Comparison of ENCODE assay signal across 10 cellular contexts in genomic region chr4:185115827-185116232, GRCh38. TPM values are rescaled to one million over a fixed set of nuclear protein-coding genes. Genes with fewer than 3 reads are reported as not detected.
A peak's percentile ranks its signal among the peaks of the same experiment; 100 is the strongest.
DNase-seq lines count a peak whose midpoint lies in the region; ATAC-seq, FAIRE-seq and TF ChIP-seq lines count a peak whose summit lies in the region.
"Had no signal": no experiment of that assay in that cellular context is flagged by ENCODE, and none has a peak within 500 bp of the region (broad histone marks: within the 10 kb centered on the region; RNA-seq: fewer than 3 reads in every experiment).

No MANE protein-coding gene starts in this region.

- no peaks in the 10 kb centered on the region for H3K9me3 ChIP-seq in HepG2 (ENCODE audit: low read length)

- no peaks in the 10 kb centered on the region for H4K20me1 ChIP-seq in HepG2 (ENCODE audit: insufficient read depth, low read length)

- H3K4me2 ChIP-seq in HepG2 (ENCODE audit: low read depth, low read length), result peak overlapping the region; percentile 82

- POLR2A ChIA-PET in HepG2 (lab: Yijun Ruan, JAX), result interaction anchor here (1.5 kb wide), 1 partner anchor 27 kb away, joined by 4 read pairs; the partner anchor contains the start of gene SLC25A4

- H3K4me3 ChIP-seq in ACC112 (ENCODE audit: low read depth, low read length), result no peak overlapping the region
- H3K4me3 ChIP-seq in cardiac fibroblast (replicated peaks in 1 of 2; ENCODE audit: low read depth in 2 of 2, low read length in 2 of 2), result no peak overlapping the region
- H3K4me3 ChIP-seq in HepG2 (replicated peaks in 1 of 3; ENCODE audit: insufficient read depth in 1 of 3, low read depth in 2 of 3, low read length in 3 of 3), result peak overlapping the region in 1 of 3 experiments; percentile 29; a peak in 2 of 6 replicates

- no peaks in the 10 kb centered on the region for H3K27me3 ChIP-seq in ACC112 (ENCODE audit: insufficient read depth, low read length)
- H3K27me3 ChIP-seq in HepG2 (ENCODE audit: control insufficient read depth in 1 of 2, insufficient read depth in 2 of 2, low read length in 2 of 2), result peaks cover 0 to 11% of the 10 kb centered on the region in 2 experiments; a peak in 2 of 5 replicates

- intact Hi-C loops in HepG2 (cut with micrococcal nuclease; ENCODE audit: unreplicated experiment), result no loop called here

- DNase-seq in NCI-H1105 (lab: John Stamatoyannopoulos, UW), result peak; percentile 65
- peak; percentile 94 to 99 for DNase-seq in cardiac fibroblast (ENCODE audit: low read depth in 2 of 2)
- peak; percentile 79 for DNase-seq in HepG2 (ENCODE audit: low spot score)
- DNase-seq in cerebellar cortex (ENCODE audit: low spot score), result no peak
- DNase-seq in stimulated activated naive CD4-positive, alpha-beta T cell (lab: John Stamatoyannopoulos, UW), result no peak
- no peak for DNase-seq in nucleus accumbens (lab: John Stamatoyannopoulos, UW)
- DNase-seq: PC-3 had no signal

- no peak for TF ChIP-seq RAD21 in HepG2 (CRISPR knock-in tag; IDR thresholded peaks at IDR 0.05)

- BruUV-seq in HepG2 (replicated peaks; lab: Mats Ljungman, UMichigan), result no TSS peak

- TF ChIP-seq POLR2A in HepG2 (IDR thresholded peaks at IDR 0.05; ENCODE audit: insufficient read depth in 1 of 2, low read depth in 2 of 2, low read length in 2 of 2), result no peak

- in situ Hi-C loops in HepG2 (cut with HindIII; ENCODE audit: extremely low pct_ligation_motif_present, low pct_unique_long_range_greater_than_20kb), result no loop called here

- no peak overlapping the region for H3K9ac ChIP-seq in HepG2 (ENCODE audit: insufficient read depth, low read depth, low read length)

- peak overlapping the region; percentile 15 for H2AFZ ChIP-seq in ACC112 (ENCODE audit: low read length, unreplicated experiment)
- no peak overlapping the region for H2AFZ ChIP-seq in HepG2 (ENCODE audit: low read length)

- 6% methylated on average over 6 of the region's 9 CpGs for WGBS in HepG2 (ENCODE audit: low lambda C conversion rate)

- peak; percentile 99 for ATAC-seq in HepG2
- ATAC-seq in GM18868 (IDR thresholded peaks at IDR 0.05; ENCODE audit: unreplicated experiment), result no peak
- ATAC-seq: PC-3 had no signal

- peak; percentile 79 for FAIRE-seq in HepG2 (lab: Jason Lieb, UNC)

- CTCF ChIA-PET in HepG2 (lab: Yijun Ruan, JAX; ENCODE audit: low intra/inter-chr PET ratio, low total read pairs), result no interaction called here

- H3K4me1 ChIP-seq in ACC112 (ENCODE audit: control insufficient read depth, insufficient read depth, low read length, unreplicated experiment) (peaks cover 28% of the 10 kb centered on the region), HepG2 (ENCODE audit: insufficient read depth, low read length) (peaks cover 8% of the 10 kb centered on the region; the same call in 1 of the 2 replicates)

- TF ChIP-seq CTCF in cardiac fibroblast (IDR thresholded peaks at IDR 0.05; ENCODE audit: low read depth, low read length) (no peak), HepG2 (CRISPR knock-in tag; IDR thresholded peaks at IDR 0.05) (no peak)

- H3K27ac ChIP-seq in ACC112 (ENCODE audit: low read depth, low read length) (no peak overlapping the region), HepG2 (ENCODE audit: extremely low read length, insufficient read depth, low read length) (no peak overlapping the region)
- H3K27ac ChIP-seq: C4-2B had no signal

- H3K36me3 ChIP-seq in ACC112 (ENCODE audit: insufficient read depth, low read length) (no peaks in the 10 kb centered on the region), HepG2 (replicated peaks in 1 of 2; ENCODE audit: control insufficient read depth in 1 of 2, insufficient read depth in 2 of 2, low read length in 2 of 2) (no peaks in the 10 kb centered on the region)

- TF ChIP-seq EP300 in HepG2 (IDR thresholded peaks at IDR 0.05; ENCODE audit: low read depth in 2 of 2, low read length in 2 of 2) (no peak), HepG2 (CRISPR knock-in tag; IDR thresholded peaks at IDR 0.05; ENCODE audit: borderline replicate concordance) (no peak)

- H3K79me2 ChIP-seq in ACC112 (ENCODE audit: control insufficient read depth, insufficient read depth, low read length, unreplicated experiment) (no peaks in the 10 kb centered on the region), HepG2 (ENCODE audit: insufficient read depth, low read length) (no peaks in the 10 kb centered on the region)

TF ChIP-seq in HepG2, 621 proteins besides CTCF, POLR2A, EP300 and RAD21 (continues in another document):
- 0 out of 2 replicates have a peak, but pooled peaks have one; percentile 57 for TF ChIP-seq ZSCAN9 (CRISPR knock-in tag; IDR thresholded peaks at IDR 0.05; ENCODE audit: borderline replicate concordance)
- TF ChIP-seq NFYB (CRISPR knock-in tag; IDR thresholded peaks at IDR 0.05), result peak; percentile 71
- peak; percentile 31; the same call in 1 of the 2 replicates for TF ChIP-seq TFDP1 (CRISPR knock-in tag; IDR thresholded peaks at IDR 0.05; ENCODE audit: borderline replicate concordance)
- peak; percentile 48; the same call in 1 of the 2 replicates for TF ChIP-seq KAT8 (CRISPR knock-in tag; IDR thresholded peaks at IDR 0.05)
- TF ChIP-seq GATA4 (IDR thresholded peaks at IDR 0.05; ENCODE audit: borderline replicate concordance, low read depth), result no peak
- 0 out of 2 replicates have a peak, but pooled peaks have one; percentile 33 for TF ChIP-seq ZNF792 (CRISPR knock-in tag; IDR thresholded peaks at IDR 0.05)
- 0 out of 2 replicates have a peak, but pooled peaks have one; percentile 11 for TF ChIP-seq BCL6 (CRISPR knock-in tag; IDR thresholded peaks at IDR 0.05)
- peak; percentile 66; the same call in 1 of the 2 replicates for TF ChIP-seq TFAP4 (IDR thresholded peaks at IDR 0.05; ENCODE audit: borderline replicate concordance, low read depth)
- TF ChIP-seq CENPT (CRISPR knock-in tag; IDR thresholded peaks at IDR 0.05; ENCODE audit: low read depth), result no peak
- no peak for TF ChIP-seq ZNF879 (CRISPR knock-in tag; IDR thresholded peaks at IDR 0.05)
- peak; percentile 29; the same call in 1 of the 2 replicates for TF ChIP-seq GABPB1 (CRISPR knock-in tag; IDR thresholded peaks at IDR 0.05)
- 0 out of 2 replicates have a peak, but pooled peaks have one; percentile 26 for TF ChIP-seq ZNF644 (CRISPR knock-in tag; IDR thresholded peaks at IDR 0.05; ENCODE audit: low read depth)
- 0 out of 2 replicates have a peak, but pooled peaks have one; percentile 52 for TF ChIP-seq ZNF331 (CRISPR knock-in tag; IDR thresholded peaks at IDR 0.05)

RNA-seq across cellular contexts. Expression of gene SLC25A4, which starts 27.2 kb away (rescaled TPM):
- 42.1 and 48.7 TPM in 2 replicates for total RNA-seq in HepG2 (2016; rRNA removed; fragmentation: Illumina TruSeq; extraction: Trizol)
- 8.2 and 8.9 TPM in 2 replicates for total RNA-seq in HepG2 (2016; cell fraction: cytosol; rRNA removed; fragmentation: Illumina TruSeq; extraction: Trizol; ENCODE audit: low read depth)
- 40.6 and 49.4 TPM in 2 replicates for total RNA-seq in HepG2 (2016; cell fraction: insoluble cytoplasmic fraction; rRNA removed; fragmentation: Illumina TruSeq; extraction: Trizol)
- 18.7 and 22.7 TPM in 2 replicates for total RNA-seq in HepG2 (2016; cell fraction: membrane; rRNA removed; fragmentation: Illumina TruSeq; extraction: Trizol)
- total RNA-seq in HepG2 (2016; cell fraction: nucleus; rRNA removed; fragmentation: Illumina TruSeq; extraction: Trizol), result 17.1 TPM in 2 replicates
- polyA plus RNA-seq in HepG2 (2011; rRNA removed), result 28.7 and 30.3 TPM in 2 replicates
- polyA plus RNA-seq in HepG2 (2011; cell fraction: cytosol; rRNA removed), result 22.8 and 25.8 TPM in 2 replicates
- polyA plus RNA-seq in HepG2 (2011; cell fraction: nucleus; rRNA removed), result 45.0 and 49.3 TPM in 2 replicates
- 19.3 and 20.6 TPM in 2 replicates for polyA plus RNA-seq in HepG2 (2012)
- polyA plus RNA-seq in HepG2 (2016; cell fraction: cytosol; fragmentation: Illumina TruSeq; extraction: Trizol; ENCODE audit: low read depth), result 8.9 and 13.1 TPM in 2 replicates
- 53.7 and 53.8 TPM in 2 replicates for polyA plus RNA-seq in HepG2 (2016; cell fraction: insoluble cytoplasmic fraction; fragmentation: Illumina TruSeq; extraction: Trizol; ENCODE audit: low read depth)
- 13.8 and 19.5 TPM in 2 replicates for polyA plus RNA-seq in HepG2 (2016; cell fraction: membrane; fragmentation: Illumina TruSeq; extraction: Trizol; ENCODE audit: low read depth)
- 31.2 and 32.5 TPM in 2 replicates for polyA plus RNA-seq in HepG2 (2016; cell fraction: nucleus; fragmentation: Illumina TruSeq; extraction: Trizol; ENCODE audit: insufficient read depth, low read depth)
- polyA minus RNA-seq in HepG2 (2011; rRNA and poly(A)+ RNA removed; ENCODE audit: low replicate concordance), result 19.1 and 23.5 TPM in 2 replicates
- 8.8 and 12.7 TPM in 2 replicates for polyA minus RNA-seq in HepG2 (2011; cell fraction: cytosol; rRNA and poly(A)+ RNA removed)
- 12.7 and 16.2 TPM in 2 replicates for polyA minus RNA-seq in HepG2 (2011; cell fraction: nucleus; rRNA and poly(A)+ RNA removed)

Comparison
In these comparisons a context has a peak if more than half of its experiments do, and no peak if none do; other contexts are left out.
1. DNase-seq: peak in NCI-H1105 (single experiment), cardiac fibroblast (2 of 2) and HepG2 (single experiment); none in cerebellar cortex (single experiment), stimulated activated naive CD4-positive, alpha-beta T cell (0 of 6) and nucleus accumbens (0 of 56).